Comparison of ENCODE assay signal across 1 cellular context in genomic region chr4:56914336-56914735, GRCh38.
TF ChIP-seq lines count a peak whose summit lies in the region.

No MANE protein-coding gene starts in this region.

TF ChIP-seq in K562, 482 proteins besides CTCF, POLR2A, EP300 and RAD21 (continued from another document):
- TF ChIP-seq ZNF592 (IDR thresholded peaks at IDR 0.05) = no peak
- TF ChIP-seq BHLHE40 (IDR thresholded peaks at IDR 0.05; ENCODE audit: low read length) = no peak
- TF ChIP-seq, protein P1, sequence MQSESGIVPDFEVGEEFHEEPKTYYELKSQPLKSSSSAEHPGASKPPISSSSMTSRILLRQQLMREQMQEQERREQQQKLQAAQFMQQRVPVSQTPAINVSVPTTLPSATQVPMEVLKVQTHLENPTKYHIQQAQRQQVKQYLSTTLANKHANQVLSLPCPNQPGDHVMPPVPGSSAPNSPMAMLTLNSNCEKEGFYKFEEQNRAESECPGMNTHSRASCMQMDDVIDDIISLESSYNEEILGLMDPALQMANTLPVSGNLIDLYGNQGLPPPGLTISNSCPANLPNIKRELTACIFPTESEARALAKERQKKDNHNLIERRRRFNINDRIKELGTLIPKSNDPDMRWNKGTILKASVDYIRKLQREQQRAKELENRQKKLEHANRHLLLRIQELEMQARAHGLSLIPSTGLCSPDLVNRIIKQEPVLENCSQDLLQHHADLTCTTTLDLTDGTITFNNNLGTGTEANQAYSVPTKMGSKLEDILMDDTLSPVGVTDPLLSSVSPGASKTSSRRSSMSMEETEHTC (IDR thresholded peaks at IDR 0.05) = no peak
- no peak for TF ChIP-seq MAFF (IDR thresholded peaks at IDR 0.05; ENCODE audit: low read length)
- TF ChIP-seq NFXL1 (CRISPR knock-in tag; IDR thresholded peaks at IDR 0.05) = no peak
- no peak for TF ChIP-seq PBX2 (CRISPR knock-in tag; IDR thresholded peaks at IDR 0.05; ENCODE audit: low read depth)
- TF ChIP-seq PBX2 (tag; conservative IDR thresholded peaks at IDR 0.05; ENCODE audit: low read depth) = 0 out of 2 replicates have a peak, but pooled peaks have one; percentile 29
- TF ChIP-seq ZNF699 (CRISPR knock-in tag; IDR thresholded peaks at IDR 0.05; ENCODE audit: insufficient replicate concordance) = no peak
- no peak for TF ChIP-seq NR2C1 (IDR thresholded peaks at IDR 0.05)
- TF ChIP-seq NR2C1 (tag; IDR thresholded peaks at IDR 0.05) = no peak
- no peak for TF ChIP-seq ZNF561 (CRISPR knock-in tag; conservative IDR thresholded peaks at IDR 0.05)
- TF ChIP-seq ETS1 (conservative IDR thresholded peaks at IDR 0.05; ENCODE audit: control insufficient read depth, low read depth, low read length) = no peak
- TF ChIP-seq PKNOX1 (IDR thresholded peaks at IDR 0.05) = 0 out of 2 replicates have a peak, but pooled peaks have one; percentile 8
- TF ChIP-seq ZNF3 (CRISPR knock-in tag; IDR thresholded peaks at IDR 0.05) = no peak
- TF ChIP-seq MEIS2 (IDR thresholded peaks at IDR 0.05; ENCODE audit: partially characterized antibody) = peak; percentile 54
- TF ChIP-seq MTF1 (CRISPR knock-in tag; IDR thresholded peaks at IDR 0.05; ENCODE audit: borderline replicate concordance) = no peak
- no peak for TF ChIP-seq CHAMP1 (IDR thresholded peaks at IDR 0.05)
